ENCODE assay signal across 1 cellular context in genomic region chr10:86410542-86411124, GRCh38.
TF ChIP-seq lines count a peak whose summit lies in the region.

No MANE protein-coding gene starts in this region.

TF ChIP-seq in GM23338, 12 proteins besides CTCF, POLR2A, EP300 and RAD21 (continued from another document):
- TF ChIP-seq ZNF462 (CRISPR knock-in tag; IDR thresholded peaks at IDR 0.05) (no peak), REST (IDR thresholded peaks at IDR 0.05; ENCODE audit: unreplicated experiment) (no peak), ETS1 (IDR thresholded peaks at IDR 0.05) (no peak), JUNB (IDR thresholded peaks at IDR 0.05; ENCODE audit: unreplicated experiment) (no peak), EZH2 (IDR thresholded peaks at IDR 0.05; ENCODE audit: low read depth, unreplicated experiment) (no peak)
